ENCODE assay signal across 8 cellular contexts in genomic region chrX:74550295-74550802, GRCh38.
DNase-seq lines count a peak whose midpoint lies in the region; ATAC-seq and TF ChIP-seq lines count a peak whose summit lies in the region.

No MANE protein-coding gene starts in this region.

- ATAC-seq in HG03575 (IDR thresholded peaks at IDR 0.05; ENCODE audit: extremely low read depth, insufficient number of reproducible peaks, low FRiP score, unreplicated experiment) (peak; percentile 42), memory B cell (ENCODE audit: low read depth) (peak; percentile 96)

- DNase-seq in CD4-positive, alpha-beta memory T cell: peak; percentile 75 to 83 (median 82)
- DNase-seq in GM20000 (ENCODE audit: low spot score): peak; percentile 51
- DNase-seq in NCI-H82 treated with DMSO at 0.1 percent for 48 hours (lab: John Stamatoyannopoulos, UW; ENCODE audit: unreplicated experiment): peak; percentile 68
- DNase-seq in activated CD4-positive, alpha-beta T cell treated with anti-CD3 and anti-CD28 coated beads, Interleukin-2, amount 50 U/mL, for 48 hours: peak; percentile 80 to 85
- peak; percentile 77 for DNase-seq in dermis blood vessel endothelial cell
- DNase-seq in memory B cell (ENCODE audit: low spot score in 2 of 2): peak; percentile 80 to 88
- peak; percentile 63 for DNase-seq in stimulated activated CD8-positive, alpha-beta memory T cell treated with anti-CD3 and anti-CD28 coated beads, Interleukin-15, amount 100 ng/mL, for 24 hours (ENCODE audit: low read depth)

- no peaks in the 10 kb centered on the region for H3K9me3 ChIP-seq in CD4-positive, alpha-beta memory T cell (ENCODE audit: control insufficient read depth in 1 of 2, low read length in 2 of 2)

- peak overlapping the region in 1 of 2 donors; percentile 28 for H3K4me3 ChIP-seq in CD4-positive, alpha-beta memory T cell (ENCODE audit: low read length in 2 of 2)

- peak overlapping the region in 7 of 8 donors; percentile 60 to 86 (median 75) for H3K4me3 Mint-ChIP-seq in CD4-positive, alpha-beta memory T cell
- peak overlapping the region; percentile 54 for H3K4me3 Mint-ChIP-seq in memory B cell

- H3K27me3 Mint-ChIP-seq in CD4-positive, alpha-beta memory T cell: peaks cover 0 to 2% of the 10 kb centered on the region in 2 donors
- H3K27me3 Mint-ChIP-seq in memory B cell: no peaks in the 10 kb centered on the region

- H3K36me3 Mint-ChIP-seq in CD4-positive, alpha-beta memory T cell: no peaks in the 10 kb centered on the region
- no peaks in the 10 kb centered on the region for H3K36me3 Mint-ChIP-seq in memory B cell

- H3K27ac ChIP-seq in CD4-positive, alpha-beta memory T cell (ENCODE audit: low read depth, low read length): no peak overlapping the region

- no peaks in the 10 kb centered on the region for H3K4me1 ChIP-seq in CD4-positive, alpha-beta memory T cell (ENCODE audit: insufficient read depth, low read length)

- no peaks in the 10 kb centered on the region for H3K36me3 ChIP-seq in CD4-positive, alpha-beta memory T cell (ENCODE audit: insufficient read depth, low read length)

- CTCF ChIA-PET in CD4-positive, alpha-beta memory T cell (lab: Charles Lee; ENCODE audit: partially characterized antibody): no interaction called here

- H3K27ac Mint-ChIP-seq in CD4-positive, alpha-beta memory T cell: peak overlapping the region in 5 of 7 donors; percentile 20 to 79 (median 51)
- no peak overlapping the region for H3K27ac Mint-ChIP-seq in memory B cell

- peak; percentile 90 for TF ChIP-seq CTCF in GM20000 (IDR thresholded peaks at IDR 0.05; ENCODE audit: extremely low read depth, missing control alignments)

- intact Hi-C loops in CD4-positive, alpha-beta memory T cell (cut with micrococcal nuclease): loop anchor here (1.0 to 10.0 kb wide), 8 partner anchors 16 to 1052 kb away; partner anchors contain the start of genes RLIM and SLC16A2

- POLR2A ChIA-PET in CD4-positive, alpha-beta memory T cell (lab: Charles Lee; ENCODE audit: partially characterized antibody): no interaction called here

- no peaks in the 10 kb centered on the region for H3K27me3 ChIP-seq in CD4-positive, alpha-beta memory T cell (ENCODE audit: insufficient read depth, low read length)

- H3K4me1 Mint-ChIP-seq in CD4-positive, alpha-beta memory T cell: peaks cover 1 to 4% (median 3%) of the 10 kb centered on the region in 4 donors
- peaks cover 5% of the 10 kb centered on the region for H3K4me1 Mint-ChIP-seq in memory B cell

- H3K9me3 Mint-ChIP-seq in CD4-positive, alpha-beta memory T cell: no peaks in the 10 kb centered on the region
- H3K9me3 Mint-ChIP-seq in memory B cell: no peaks in the 10 kb centered on the region
